ENCODE assay signal across 8 cellular contexts in the genomic region with DNA sequence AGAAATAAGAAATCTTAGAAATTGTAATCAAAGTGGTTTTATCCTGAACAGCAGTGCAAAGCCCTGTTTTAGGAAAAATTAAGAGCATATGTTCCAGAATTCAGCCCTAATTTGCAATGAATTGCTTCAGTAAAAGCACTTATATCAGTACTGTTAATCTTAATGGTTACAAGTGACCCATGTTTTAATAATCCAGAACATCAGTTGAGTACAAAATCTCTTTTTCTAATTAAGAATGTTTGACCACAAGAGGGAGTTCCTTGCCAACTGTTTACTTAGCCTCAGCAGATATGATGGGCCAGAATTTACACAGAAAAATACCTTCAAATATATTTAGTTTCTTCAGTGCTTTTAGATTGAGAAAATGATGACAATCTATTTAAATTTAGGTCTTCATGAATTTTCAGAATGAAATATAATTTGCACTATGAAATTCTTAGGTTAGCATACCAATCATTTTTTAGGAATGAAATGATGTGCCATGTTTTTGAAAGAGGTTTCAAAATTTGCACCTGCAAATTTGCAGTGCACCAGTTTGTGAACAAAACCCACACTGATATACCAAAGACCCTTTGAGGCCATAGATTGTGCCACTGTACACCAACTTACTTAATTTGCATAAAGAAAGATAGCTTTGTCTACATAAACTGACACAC.
DNase-seq lines count a peak whose midpoint lies in the region; ATAC-seq and TF ChIP-seq lines count a peak whose summit lies in the region.

No MANE protein-coding gene starts in this region.

- H3K27me3 ChIP-seq in smooth muscle cell (ENCODE audit: low read depth) (no peaks in the 10 kb centered on the region), spleen (replicated peaks in 1 of 7) (no peaks in the 10 kb centered on the region)

- no peak for TF ChIP-seq POLR2A in spleen (IDR thresholded peaks at IDR 0.05)

- peak; percentile 52 for ATAC-seq in GM19351 (IDR thresholded peaks at IDR 0.05; ENCODE audit: unreplicated experiment)

- no peaks in the 10 kb centered on the region for H3F3A ChIP-seq in smooth muscle cell (ENCODE audit: low read depth)

- H3K27ac ChIP-seq in smooth muscle cell (ENCODE audit: low read depth) (no peak overlapping the region), spleen (no peak overlapping the region)

- H3K4me1 ChIP-seq in smooth muscle cell (ENCODE audit: low read depth) = no peaks in the 10 kb centered on the region
- no peaks in the 10 kb centered on the region for H3K4me1 ChIP-seq in spleen

- no peak overlapping the region for H3K9ac ChIP-seq in smooth muscle cell (ENCODE audit: low read depth)

- H3K79me2 ChIP-seq in smooth muscle cell (ENCODE audit: low read depth) = no peaks in the 10 kb centered on the region

- H3K36me3 ChIP-seq in smooth muscle cell (ENCODE audit: low read depth) (no peaks in the 10 kb centered on the region), spleen (no peaks in the 10 kb centered on the region)

- H4K20me1 ChIP-seq in smooth muscle cell (ENCODE audit: low read depth) = no peaks in the 10 kb centered on the region

- H3K4me2 ChIP-seq in smooth muscle cell = no peak overlapping the region

- DNase-seq in AG08396 (ENCODE audit: low spot score) (peak; percentile 38), NCI-H774 (lab: John Stamatoyannopoulos, UW) (peak; percentile 29), fibroblast of gingiva (ENCODE audit: low read depth) (peak; percentile 50), smooth muscle cell (lab: John Stamatoyannopoulos, UW; ENCODE audit: unreplicated experiment) (no peak), spleen (no peak), activated gamma-delta T cell treated with Interleukin-2 at 50 U/mL for 16 hours (no peak), posterior cingulate gyrus (no peak)

- H2AFZ ChIP-seq in smooth muscle cell (ENCODE audit: low read depth) = no peak overlapping the region

- H3K9me3 ChIP-seq in smooth muscle cell (replicated peaks; ENCODE audit: low read depth) (no peaks in the 10 kb centered on the region), spleen (no peaks in the 10 kb centered on the region)

- H3K4me3 ChIP-seq in smooth muscle cell = no peak overlapping the region
- no peak overlapping the region for H3K4me3 ChIP-seq in spleen

- TF ChIP-seq CTCF in smooth muscle cell (IDR thresholded peaks at IDR 0.05; ENCODE audit: borderline replicate concordance, insufficient read depth, poor library complexity, severe bottlenecking) (peak; percentile 72), spleen (IDR thresholded peaks at IDR 0.05 in 8 of 11, conservative IDR thresholded peaks at IDR 0.05 in 3 of 11) (peak in 5 of 11 experiments; percentile 11 to 22 (median 18))

- intact Hi-C loops in spleen (cut with DNase I; ENCODE audit: low total_unique reads) (no loop called here), posterior cingulate gyrus (cut with DNase I) (no loop called here)

Comparison
In these comparisons a context has a peak if more than half of its experiments do, and no peak if none do; other contexts are left out.
1. DNase-seq: peak in AG08396 (single experiment), NCI-H774 (single experiment) and fibroblast of gingiva (single experiment); none in smooth muscle cell (single experiment), spleen (single experiment), activated gamma-delta T cell treated with Interleukin-2 at 50 U/mL for 16 hours (single experiment) and posterior cingulate gyrus (0 of 10).